In the genomic region with DNA sequence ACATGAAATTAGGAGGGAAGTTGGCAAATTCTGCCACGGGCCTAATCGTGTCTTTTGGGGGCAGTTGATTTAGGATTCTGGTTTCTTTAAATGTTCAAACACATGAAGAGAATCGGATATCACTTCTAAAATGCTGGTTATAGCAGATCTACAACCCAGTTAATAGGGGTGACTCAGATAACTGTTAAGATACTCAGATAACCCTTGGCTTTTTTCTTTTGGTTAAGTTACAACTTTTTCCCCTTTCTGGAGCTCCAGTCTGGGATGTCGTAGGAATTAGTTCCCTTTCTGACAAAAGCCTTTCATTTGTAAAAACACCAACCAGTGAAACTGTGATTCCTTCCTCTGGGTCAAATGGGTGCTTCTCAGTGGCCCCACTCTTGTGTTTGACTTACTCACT, we compare ENCODE assay signal across 1 cellular context.
TF ChIP-seq lines count a peak whose summit lies in the region.

No MANE protein-coding gene starts in this region.

TF ChIP-seq in HCT116, 20 proteins besides CTCF, POLR2A, EP300 and RAD21 (continued from another document):
- TF ChIP-seq, protein P1, sequence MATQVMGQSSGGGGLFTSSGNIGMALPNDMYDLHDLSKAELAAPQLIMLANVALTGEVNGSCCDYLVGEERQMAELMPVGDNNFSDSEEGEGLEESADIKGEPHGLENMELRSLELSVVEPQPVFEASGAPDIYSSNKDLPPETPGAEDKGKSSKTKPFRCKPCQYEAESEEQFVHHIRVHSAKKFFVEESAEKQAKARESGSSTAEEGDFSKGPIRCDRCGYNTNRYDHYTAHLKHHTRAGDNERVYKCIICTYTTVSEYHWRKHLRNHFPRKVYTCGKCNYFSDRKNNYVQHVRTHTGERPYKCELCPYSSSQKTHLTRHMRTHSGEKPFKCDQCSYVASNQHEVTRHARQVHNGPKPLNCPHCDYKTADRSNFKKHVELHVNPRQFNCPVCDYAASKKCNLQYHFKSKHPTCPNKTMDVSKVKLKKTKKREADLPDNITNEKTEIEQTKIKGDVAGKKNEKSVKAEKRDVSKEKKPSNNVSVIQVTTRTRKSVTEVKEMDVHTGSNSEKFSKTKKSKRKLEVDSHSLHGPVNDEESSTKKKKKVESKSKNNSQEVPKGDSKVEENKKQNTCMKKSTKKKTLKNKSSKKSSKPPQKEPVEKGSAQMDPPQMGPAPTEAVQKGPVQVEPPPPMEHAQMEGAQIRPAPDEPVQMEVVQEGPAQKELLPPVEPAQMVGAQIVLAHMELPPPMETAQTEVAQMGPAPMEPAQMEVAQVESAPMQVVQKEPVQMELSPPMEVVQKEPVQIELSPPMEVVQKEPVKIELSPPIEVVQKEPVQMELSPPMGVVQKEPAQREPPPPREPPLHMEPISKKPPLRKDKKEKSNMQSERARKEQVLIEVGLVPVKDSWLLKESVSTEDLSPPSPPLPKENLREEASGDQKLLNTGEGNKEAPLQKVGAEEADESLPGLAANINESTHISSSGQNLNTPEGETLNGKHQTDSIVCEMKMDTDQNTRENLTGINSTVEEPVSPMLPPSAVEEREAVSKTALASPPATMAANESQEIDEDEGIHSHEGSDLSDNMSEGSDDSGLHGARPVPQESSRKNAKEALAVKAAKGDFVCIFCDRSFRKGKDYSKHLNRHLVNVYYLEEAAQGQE (IDR thresholded peaks at IDR 0.05; ENCODE audit: low read depth): no peak
